ENCODE assay signal across 20 cellular contexts in the genomic region with DNA sequence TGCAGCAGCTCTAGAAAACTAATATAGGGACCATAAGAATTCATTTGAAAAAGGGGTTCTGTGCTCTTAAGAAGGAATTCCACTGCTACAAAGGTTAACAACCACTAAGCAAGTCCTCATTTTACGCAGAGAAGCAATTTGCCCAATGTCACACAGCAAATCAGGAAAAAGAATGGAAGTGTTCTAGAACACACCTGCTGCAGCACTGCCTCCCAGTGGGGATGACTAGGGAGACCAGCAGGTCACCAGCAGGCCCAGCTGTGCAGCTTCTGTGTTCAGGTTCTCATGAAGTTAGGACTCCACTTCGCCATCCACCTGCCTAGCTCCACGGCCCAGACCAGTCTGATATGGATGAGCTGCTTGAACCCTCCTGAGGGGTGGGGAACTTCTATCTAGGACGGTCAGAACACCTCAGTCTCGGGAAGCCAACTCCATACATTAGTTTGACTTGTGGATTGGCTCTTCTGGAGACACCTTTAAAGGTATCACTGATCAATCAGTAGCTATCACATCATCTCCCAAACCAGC. TPM values are rescaled to one million over a fixed set of nuclear protein-coding genes. Genes with fewer than 3 reads are reported as not detected.
DNase-seq lines count a peak whose midpoint lies in the region; FAIRE-seq and TF ChIP-seq lines count a peak whose summit lies in the region.
"Had no signal": no experiment of that assay in that cellular context is flagged by ENCODE, and none has a peak within 500 bp of the region (broad histone marks: within the 10 kb centered on the region; RNA-seq: fewer than 3 reads in every experiment).

No MANE protein-coding gene starts in this region.

- H3K9ac ChIP-seq in liver (ENCODE audit: low read depth in 1 of 2, low read length in 2 of 2): no peak overlapping the region
- H3K9ac ChIP-seq: BLaER1 treated with 17β-estradiol and CSF1 and Interleukin-3, amounts not matched to agents 10 nM and 100 nM; KMS-11 had no signal

- no peak for TF ChIP-seq EP300 in tibial nerve (IDR thresholded peaks at IDR 0.05)

- in situ Hi-C loops in brain microvascular endothelial cell (cut with HindIII; ENCODE audit: low pct_ligation_motif_present, low sequenced_read_pairs): no loop called here

- peak; percentile 8 for TF ChIP-seq CTCF in GM06990 (IDR thresholded peaks at IDR 0.05; ENCODE audit: insufficient read depth, low read length, poor library complexity, severe bottlenecking)
- peak; percentile 12 for TF ChIP-seq CTCF in brain microvascular endothelial cell (IDR thresholded peaks at IDR 0.05; ENCODE audit: low read depth, low read length, missing control alignments)
- peak; percentile 55 for TF ChIP-seq CTCF in liver (IDR thresholded peaks at IDR 0.05; ENCODE audit: low read depth, low read length, missing input control)
- peak in 2 of 5 experiments; percentile 4 to 9 for TF ChIP-seq CTCF in tibial nerve (IDR thresholded peaks at IDR 0.05)

- H3K27ac ChIP-seq in brain microvascular endothelial cell (no peak overlapping the region), liver (ENCODE audit: low read depth in 1 of 2, low read length in 2 of 2) (no peak overlapping the region), tibial nerve (no peak overlapping the region)
- H3K27ac ChIP-seq: BLaER1 treated with 17β-estradiol and CSF1 and Interleukin-3, amounts not matched to agents 10 nM and 100 nM; esophagus squamous epithelium; KMS-11; tibial artery had no signal

- H3K4me1 ChIP-seq in liver (ENCODE audit: control insufficient read depth in 4 of 4, insufficient read depth in 4 of 4, low read length in 3 of 4): peaks cover 0 to 5% (median under 1%) of the 10 kb centered on the region in 4 donors
- H3K4me1 ChIP-seq in tibial nerve: peaks cover 0 to 17% (median 0%) of the 10 kb centered on the region in 4 donors
- H3K4me1 ChIP-seq: BLaER1 treated with 17β-estradiol and CSF1 and Interleukin-3, amounts not matched to agents 10 nM and 100 nM; esophagus squamous epithelium; tibial artery had no signal

- TF ChIP-seq RAD21 in liver (IDR thresholded peaks at IDR 0.05): peak; percentile 82 to 92

- no peak for TF ChIP-seq POLR2A in tibial nerve (IDR thresholded peaks at IDR 0.05)

- FAIRE-seq in GM19239 (lab: Jason Lieb, UNC): no peak
- FAIRE-seq: astrocyte had no signal

- WGBS in liver: 91% methylated on average over 5 of the region's 5 CpGs
- WGBS in tibial nerve, 2 donors: 90 to 95% methylated on average over 5 of the region's 5 CpGs

- no peak for DNase-seq in GM06990 (ENCODE audit: extremely low read depth, insufficient read length)
- peak; percentile 39 for DNase-seq in HuH-7 (ENCODE audit: low spot score)
- no peak for DNase-seq in brain microvascular endothelial cell
- DNase-seq in NCI-H2171 (lab: John Stamatoyannopoulos, UW): no peak
- no peak for DNase-seq in NCI-H2227 treated with DMSO at 0.1 percent for 48 hours (lab: John Stamatoyannopoulos, UW)
- no peak for DNase-seq in tibial nerve (ENCODE audit: low spot score in 2 of 2)
- no peak for DNase-seq in GM19239 (ENCODE audit: insufficient read length, low spot score)
- DNase-seq: activated CD4-positive, alpha-beta T cell treated with anti-CD3 and anti-CD28 coated beads, Interleukin-2, amount 10 ng/mL, durations not matched to agents 24 days and 14 days; activated naive CD4-positive, alpha-beta T cell treated with anti-CD3 and anti-CD28 coated beads, Interleukin-2, amount 10 ng/mL, durations not matched to agents 7 days and 5 days; esophagus squamous epithelium; hippocampal formation; midbrain; NCI-H1417 treated with DMSO at 0.1 percent for 48 hours; NCI-H446 treated with DMSO at 0.1 percent for 48 hours; SHP77 treated with DMSO at 0.1 percent for 48 hours; tibial artery had no signal

- H3K4me3 ChIP-seq in GM06990 (replicated peaks; ENCODE audit: low read depth, low read length) (no peak overlapping the region), brain microvascular endothelial cell (ENCODE audit: low read depth, low read length) (no peak overlapping the region), liver (ENCODE audit: low read depth in 1 of 3, low read length in 3 of 3) (no peak overlapping the region), tibial nerve (no peak overlapping the region)
- H3K4me3 ChIP-seq: BLaER1 treated with 17β-estradiol and CSF1 and Interleukin-3, amounts not matched to agents 10 nM and 100 nM; esophagus squamous epithelium; tibial artery had no signal

- H3K9me3 ChIP-seq in liver (ENCODE audit: control insufficient read depth in 4 of 4, low read length in 3 of 4) (no peaks in the 10 kb centered on the region), tibial nerve (peaks cover 0 to 2% (median 0%) of the 10 kb centered on the region in 4 donors)
- H3K9me3 ChIP-seq: BLaER1 treated with 17β-estradiol and CSF1 and Interleukin-3, amounts not matched to agents 10 nM and 100 nM; esophagus squamous epithelium; tibial artery had no signal

- H3K27me3 ChIP-seq in GM06990 (replicated peaks; ENCODE audit: control insufficient read depth, insufficient read depth, low read length) (no peaks in the 10 kb centered on the region; the same call in 1 of the 2 replicates), brain microvascular endothelial cell (replicated peaks) (no peaks in the 10 kb centered on the region), liver (ENCODE audit: control insufficient read depth in 4 of 4, insufficient read depth in 4 of 4, low read length in 3 of 4) (no peaks in the 10 kb centered on the region), tibial nerve (no peaks in the 10 kb centered on the region)
- H3K27me3 ChIP-seq: BLaER1 treated with 17β-estradiol and CSF1 and Interleukin-3, amounts not matched to agents 10 nM and 100 nM; esophagus squamous epithelium; tibial artery had no signal

- H3K36me3 ChIP-seq in GM06990 (ENCODE audit: control insufficient read depth, insufficient read depth, low read length) (no peaks in the 10 kb centered on the region), brain microvascular endothelial cell (replicated peaks) (no peaks in the 10 kb centered on the region), liver (ENCODE audit: control insufficient read depth in 4 of 4, insufficient read depth in 3 of 4, low read depth in 1 of 4, low read length in 3 of 4) (no peaks in the 10 kb centered on the region), tibial nerve (peaks cover 0 to 54% (median 0%) of the 10 kb centered on the region in 3 donors)
- H3K36me3 ChIP-seq: esophagus squamous epithelium had no signal

TF ChIP-seq in liver, 16 proteins besides CTCF, POLR2A, EP300 and RAD21:
- TF ChIP-seq RXRA (IDR thresholded peaks at IDR 0.05): peak in 1 of 2 donors; percentile 13
- TF ChIP-seq YY1 (IDR thresholded peaks at IDR 0.05): no peak

RNA-seq across cellular contexts. Expression of gene POMGNT2, which starts 18.6 kb away (rescaled TPM):
- total RNA-seq in liver: 1 to 10 TPM; 5.8 to 6.6 TPM
- 1 to 10 TPM; 6.4 to 6.5 TPM for polyA plus RNA-seq in liver
- 10 to 100 TPM; 22.2 to 39.4 (median 27.8) TPM for total RNA-seq in tibial nerve
